ENCODE assay signal across 8 cellular contexts in genomic region chr5:172006378-172007152, GRCh38. TPM values are rescaled to one million over a fixed set of nuclear protein-coding genes. Genes with fewer than 3 reads are reported as not detected.
A peak's percentile ranks its signal among the peaks of the same experiment; 100 is the strongest.
DNase-seq lines count a peak whose midpoint lies in the region; ATAC-seq and TF ChIP-seq lines count a peak whose summit lies in the region.

FBXW11 (minus strand) TSS chr5:172006638; CDS start chr5:172006502, 136 bp downstream.

- H3K4me3 Mint-ChIP-seq in chondrocyte (ENCODE audit: unreplicated experiment): peak within 1 kb of the TSS; percentile 94

- no peaks in the 10 kb centered on the region for H3K9me3 Mint-ChIP-seq in chondrocyte (ENCODE audit: low read depth)

- peak; percentile 95 for TF ChIP-seq POLR2A in GM19099 (IDR thresholded peaks at IDR 0.05; ENCODE audit: extremely low read depth, insufficient read length, low read depth)

- peak; percentile 87 for ATAC-seq in HG03432 (IDR thresholded peaks at IDR 0.05; ENCODE audit: unreplicated experiment)

- peak; percentile 98 for DNase-seq in AG20443 (ENCODE audit: low spot score)
- DNase-seq in NCI-H510A (lab: John Stamatoyannopoulos, UW): peak; percentile 86
- peak; percentile 87 to 95 for DNase-seq in activated CD4-positive, alpha-beta T cell treated with anti-CD3 and anti-CD28 coated beads for 24 hours (ENCODE audit: low read depth in 2 of 2)
- DNase-seq in chondrocyte (ENCODE audit: low spot score): peak; percentile 99
- peak; percentile 92 for DNase-seq in kidney glomerular epithelial cell (lab: John Stamatoyannopoulos, UW)
- DNase-seq in stimulated activated CD4-positive, alpha-beta T cell treated with anti-CD3 and anti-CD28 coated beads, Interleukin-1b, Interleukin-23, amount 100 ng/mL, for 1 hour (ENCODE audit: low read depth in 2 of 2): peak; percentile 82 to 88

- H3K4me1 Mint-ChIP-seq in chondrocyte (ENCODE audit: low read depth): peaks cover 50% of the 10 kb centered on the region

- H3K36me3 Mint-ChIP-seq in chondrocyte (ENCODE audit: low read depth): no peaks in the 10 kb centered on the region

- no peaks in the 10 kb centered on the region for H3K27me3 Mint-ChIP-seq in chondrocyte (ENCODE audit: low read depth)

- peak; percentile 18 for TF ChIP-seq CTCF in chondrocyte (IDR thresholded peaks at IDR 0.05)

- peak within 1 kb of the TSS; percentile 99 for H3K27ac Mint-ChIP-seq in chondrocyte (ENCODE audit: unreplicated experiment)

RNA-seq across cellular contexts. Expression of gene FBXW11, which starts in this region (rescaled TPM):
- total RNA-seq in chondrocyte: 54.8 to 58.1 TPM (median 54.8 TPM) in 3 replicates

Comparison
In these comparisons a context has a peak if more than half of its experiments do, and no peak if none do; other contexts are left out.
1. Peak in every context shown above with its lines: DNase-seq and ATAC-seq.